24 cellular contexts compared by ENCODE assay signal in the genomic region with DNA sequence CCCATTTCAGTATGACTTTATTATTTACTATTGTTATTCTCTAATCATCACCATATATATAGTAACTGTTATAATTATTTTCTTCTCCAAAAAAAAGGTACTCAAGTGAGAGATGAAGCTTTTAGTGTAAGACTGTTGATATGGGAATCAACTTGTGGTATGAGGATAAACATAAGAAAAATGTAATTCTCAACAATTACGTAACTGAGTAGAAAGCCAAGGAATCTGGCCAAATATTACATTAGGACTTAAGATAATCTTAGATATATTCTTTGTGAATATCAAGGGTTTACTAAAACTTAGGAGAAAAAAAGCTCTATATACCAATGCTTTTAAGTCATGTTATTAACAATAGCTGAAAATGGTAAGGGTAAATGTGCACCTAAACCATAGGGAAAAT.
"Had no signal": no experiment of that assay in that cellular context is flagged by ENCODE, and none has a peak within 500 bp of the region (broad histone marks: within the 10 kb centered on the region; RNA-seq: fewer than 3 reads in every experiment).

No MANE protein-coding gene starts in this region.

- H3K27me3 ChIP-seq: brain microvascular endothelial cell had no signal

- H3K27me3 Mint-ChIP-seq: activated B cell treated with CpG ODN at 0.5 μM for 24 hours; activated CD4-positive, alpha-beta memory T cell treated with anti-CD3 and anti-CD28 coated beads for 36 hours; activated CD4-positive, alpha-beta T cell treated with anti-CD3 and anti-CD28 coated beads, Interleukin-2, amount 10 ng/mL, durations not matched to agents 7 days and 5 days; activated naive CD8-positive, alpha-beta T cell treated with anti-CD3 and anti-CD28 coated beads, Interleukin-2, amount 50 U/mL, for 24 hours; T-cell had no signal

- FAIRE-seq: TTC549 had no signal

- H3K36me3 Mint-ChIP-seq: activated naive CD4-positive, alpha-beta T cell treated with anti-CD3 and anti-CD28 coated beads, Interleukin-2, amount 50 U/mL, for 72 hours had no signal

- H3K4me3 Mint-ChIP-seq: activated B cell treated with CpG ODN at 0.5 μM for 24 hours; activated CD4-positive, alpha-beta memory T cell treated with anti-CD3 and anti-CD28 coated beads for 36 hours; activated CD4-positive, alpha-beta T cell treated with anti-CD3 and anti-CD28 coated beads, Interleukin-2, amount 10 ng/mL, durations not matched to agents 7 days and 5 days; activated naive CD8-positive, alpha-beta T cell treated with anti-CD3 and anti-CD28 coated beads, Interleukin-2, amount 50 U/mL, for 24 hours; activated T-cell treated with anti-CD3 and anti-CD28 coated beads, Interleukin-2, amount 50 U/mL, for 4 hours; T-cell had no signal

- DNase-seq: activated B cell treated with CpG ODN at 0.5 μM for 24 hours; activated CD4-positive, alpha-beta memory T cell treated with anti-CD3 and anti-CD28 coated beads for 36 hours; activated CD4-positive, alpha-beta T cell treated with anti-CD3 and anti-CD28 coated beads, Interleukin-2, amount 10 ng/mL, durations not matched to agents 7 days and 5 days; activated CD8-positive, alpha-beta memory T cell treated with anti-CD3 and anti-CD28 coated beads for 24 hours; activated effector memory CD4-positive, alpha-beta T cell treated with anti-CD3 and anti-CD28 coated beads, Interleukin-2, amount 50 U/mL, for 16 hours; activated naive CD4-positive, alpha-beta T cell treated with Interleukin-2 at 50 U/mL for 16 hours; activated naive CD8-positive, alpha-beta T cell treated with anti-CD3 and anti-CD28 coated beads, Interleukin-2, amount 50 U/mL, for 24 hours; activated T-cell treated with anti-CD3 and anti-CD28 coated beads, Interleukin-2, amount 50 U/mL, for 4 hours; brain microvascular endothelial cell; NCI-H1092; NCI-H1417 treated with DMSO at 0.1 percent for 48 hours; NCI-H1694; NCI-H2029; NCI-H2107; NCI-H345; NCI-H510A; NCI-H526 treated with DMSO at 0.1 percent for 48 hours; NCI-H82; SIG-M5; T-cell; T-helper 2 cell; T1000 had no signal

- ATAC-seq: activated naive CD4-positive, alpha-beta T cell treated with anti-CD3 and anti-CD28 coated beads, Interleukin-2, amount 50 U/mL, for 72 hours; activated naive CD8-positive, alpha-beta T cell treated with anti-CD3 and anti-CD28 coated beads, Interleukin-2, amount 50 U/mL, for 24 hours; activated T-cell treated with anti-CD3 and anti-CD28 coated beads, Interleukin-2, amount 50 U/mL, for 4 hours; T-cell had no signal

- H3K4me1 Mint-ChIP-seq: activated naive CD8-positive, alpha-beta T cell treated with anti-CD3 and anti-CD28 coated beads, Interleukin-2, amount 50 U/mL, for 24 hours; T-cell had no signal

- H3K27ac Mint-ChIP-seq: activated B cell treated with CpG ODN at 0.5 μM for 24 hours; activated CD4-positive, alpha-beta memory T cell treated with anti-CD3 and anti-CD28 coated beads for 36 hours; activated CD4-positive, alpha-beta T cell treated with anti-CD3 and anti-CD28 coated beads, Interleukin-2, amount 10 ng/mL, durations not matched to agents 7 days and 5 days; activated naive CD4-positive, alpha-beta T cell treated with anti-CD3 and anti-CD28 coated beads, Interleukin-2, amount 50 U/mL, for 72 hours; activated naive CD8-positive, alpha-beta T cell treated with anti-CD3 and anti-CD28 coated beads, Interleukin-2, amount 50 U/mL, for 24 hours; T-cell had no signal

- H3K27ac ChIP-seq: brain microvascular endothelial cell had no signal

- H3K9me3 Mint-ChIP-seq: activated B cell treated with CpG ODN at 0.5 μM for 24 hours; activated CD4-positive, alpha-beta memory T cell treated with anti-CD3 and anti-CD28 coated beads for 36 hours; activated CD4-positive, alpha-beta T cell treated with anti-CD3 and anti-CD28 coated beads, Interleukin-2, amount 10 ng/mL, durations not matched to agents 7 days and 5 days; activated naive CD4-positive, alpha-beta T cell treated with anti-CD3 and anti-CD28 coated beads, Interleukin-2, amount 50 U/mL, for 72 hours; activated naive CD8-positive, alpha-beta T cell treated with anti-CD3 and anti-CD28 coated beads, Interleukin-2, amount 50 U/mL, for 24 hours; activated T-cell treated with anti-CD3 and anti-CD28 coated beads, Interleukin-2, amount 50 U/mL, for 4 hours; T-cell had no signal
